1 cellular context compared by ENCODE assay signal in the genomic region with DNA sequence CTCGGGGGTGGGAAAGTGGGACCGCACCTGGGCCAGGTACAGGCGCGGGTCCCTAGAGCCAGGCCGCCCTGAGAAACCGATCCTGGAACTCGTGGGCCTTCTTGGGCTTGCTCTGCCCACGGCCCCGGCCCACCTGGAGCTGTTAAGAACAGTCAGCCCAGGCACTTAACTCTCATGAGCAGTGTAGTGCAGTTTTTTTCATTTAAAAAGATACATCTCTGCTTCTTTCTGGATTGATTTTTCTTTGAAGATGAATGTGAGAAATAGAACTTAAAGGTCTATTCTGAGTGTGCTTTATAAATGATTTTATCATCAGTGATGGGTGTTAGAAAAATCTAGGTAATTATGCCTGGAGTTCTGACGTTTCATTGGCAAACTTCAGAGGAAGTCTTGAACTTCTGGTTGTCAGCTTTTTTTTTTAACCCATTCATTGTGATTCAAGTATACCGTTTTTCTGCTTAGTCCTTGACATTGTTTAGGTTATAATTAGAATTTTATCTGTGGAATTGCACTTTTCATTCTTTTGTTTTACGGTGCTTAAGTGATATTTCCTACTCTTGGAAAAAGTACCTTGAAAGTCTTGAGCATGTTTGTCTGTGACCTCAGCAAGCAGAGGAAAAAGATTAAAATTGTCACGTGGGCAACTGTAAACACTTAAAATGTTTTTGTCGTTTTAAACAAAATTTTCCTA.
TF ChIP-seq lines count a peak whose summit lies in the region.

No MANE protein-coding gene starts in this region.

TF ChIP-seq in IMR-90, 13 proteins besides CTCF, POLR2A, EP300 and RAD21 (continued from another document):
- TF ChIP-seq, protein P1, sequence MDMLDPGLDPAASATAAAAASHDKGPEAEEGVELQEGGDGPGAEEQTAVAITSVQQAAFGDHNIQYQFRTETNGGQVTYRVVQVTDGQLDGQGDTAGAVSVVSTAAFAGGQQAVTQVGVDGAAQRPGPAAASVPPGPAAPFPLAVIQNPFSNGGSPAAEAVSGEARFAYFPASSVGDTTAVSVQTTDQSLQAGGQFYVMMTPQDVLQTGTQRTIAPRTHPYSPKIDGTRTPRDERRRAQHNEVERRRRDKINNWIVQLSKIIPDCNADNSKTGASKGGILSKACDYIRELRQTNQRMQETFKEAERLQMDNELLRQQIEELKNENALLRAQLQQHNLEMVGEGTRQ (IDR thresholded peaks at IDR 0.05; ENCODE audit: low read depth, low read length): peak; percentile 57; the same call in 1 of the 2 replicates
